ENCODE assay signal across 8 cellular contexts in the genomic region with DNA sequence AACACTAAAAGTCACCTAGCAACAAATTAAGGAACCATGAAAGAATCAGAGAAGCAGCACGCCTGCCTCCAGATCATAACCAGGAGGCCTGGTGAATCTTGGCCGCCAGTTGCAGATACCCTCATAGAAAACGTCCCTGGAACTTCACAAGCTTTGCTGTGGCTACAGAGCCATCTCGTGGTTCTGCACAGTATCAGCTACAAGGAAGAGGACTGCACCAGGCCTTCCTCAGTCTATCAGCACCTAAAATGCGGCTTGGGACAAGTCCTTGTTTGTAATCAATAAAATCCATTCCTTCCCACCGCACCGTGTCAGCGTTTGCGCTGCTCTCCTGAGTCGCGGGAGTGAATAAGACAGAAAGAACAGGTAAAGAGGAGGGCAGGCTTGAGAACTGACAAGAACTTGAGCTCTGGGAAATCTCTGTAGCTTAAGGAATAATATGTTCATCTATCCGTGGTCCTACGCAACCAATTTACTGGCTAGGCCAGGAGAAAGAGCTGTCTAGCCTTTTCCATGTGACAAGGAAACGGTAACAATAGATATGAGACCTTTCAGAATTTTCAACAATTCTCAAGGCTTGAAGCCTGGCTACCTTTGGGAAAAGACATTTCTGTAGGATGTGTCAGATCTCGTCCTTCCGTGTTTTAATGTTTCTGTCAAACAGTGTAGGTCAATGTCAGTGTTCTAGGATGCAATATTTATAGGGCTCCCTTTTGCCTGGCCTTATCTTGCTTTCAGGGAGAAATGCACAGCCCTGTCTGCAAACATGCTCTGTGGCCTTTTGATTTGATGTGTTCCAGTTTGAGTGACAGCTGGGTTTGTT.
DNase-seq lines count a peak whose midpoint lies in the region; TF ChIP-seq lines count a peak whose summit lies in the region.

No MANE protein-coding gene starts in this region.

- H3K4me3 ChIP-seq in AG04449 (ENCODE audit: low read depth, low read length) (no peak overlapping the region), fibroblast of the aortic adventitia (ENCODE audit: low read depth, low read length) (no peak overlapping the region)

- no peak for TF ChIP-seq POLR2A in erythroblast (IDR thresholded peaks at IDR 0.05; ENCODE audit: low read length)

- TF ChIP-seq CTCF in AG04449 (IDR thresholded peaks at IDR 0.05; ENCODE audit: insufficient read depth, low read length, missing control alignments) = peak; percentile 70
- TF ChIP-seq CTCF in RWPE1 (conservative IDR thresholded peaks at IDR 0.05; ENCODE audit: low read depth) = peak; percentile 56
- TF ChIP-seq CTCF in fibroblast of the aortic adventitia (IDR thresholded peaks at IDR 0.05; ENCODE audit: insufficient read depth, low read length) = peak; percentile 84

- H3K27ac ChIP-seq in RWPE1 = no peak overlapping the region

- CTCF ChIA-PET in AG04449 (lab: Yijun Ruan, JAX) (interaction anchor here (0.8 to 6.7 kb wide), 33 partner anchors 8 to 1259 kb away, joined by 3 to 91 read pairs (median 3); partner anchors contain the start of gene PTPRM), RWPE1 (lab: Yijun Ruan, JAX) (interaction anchor here (0.6 to 1.8 kb wide), 8 partner anchors 11 to 1219 kb away, joined by 3 to 6 read pairs (median 3); no protein-coding TSS in a partner anchor)

- POLR2A ChIA-PET in AG04449 (lab: Yijun Ruan, JAX) (no interaction called here), RWPE1 (lab: Yijun Ruan, JAX; ENCODE audit: low non-redundant PET) (no interaction called here)

- DNase-seq in AG04449 (ENCODE audit: low read depth, low spot score) (peak; percentile 26), HPDE6-E6E7 (ENCODE audit: extremely low spot score) (peak; percentile 49), RWPE1 (ENCODE audit: low spot score) (peak; percentile 46), fibroblast of the aortic adventitia (ENCODE audit: low read depth) (peak; percentile 81), non-pigmented ciliary epithelial cell (ENCODE audit: low read depth) (peak; percentile 34), NCI-H187 treated with DMSO at 0.1 percent for 48 hours (lab: John Stamatoyannopoulos, UW) (no peak), erythroblast (lab: John Stamatoyannopoulos, UW) (no peak)
- DNase-seq in stimulated activated CD4-positive, alpha-beta T cell treated with anti-CD3 and anti-CD28 coated beads, Interleukin-4, amount 100 ng/mL, for 1 hour = no peak

Comparison
In these comparisons a context has a peak if more than half of its experiments do, and no peak if none do; other contexts are left out.
1. DNase-seq: peak in AG04449 (single experiment), HPDE6-E6E7 (single experiment), RWPE1 (single experiment), fibroblast of the aortic adventitia (single experiment) and non-pigmented ciliary epithelial cell (single experiment); none in stimulated activated CD4-positive, alpha-beta T cell treated with anti-CD3 and anti-CD28 coated beads, Interleukin-4, amount 100 ng/mL, for 1 hour (single experiment), NCI-H187 treated with DMSO at 0.1 percent for 48 hours (single experiment) and erythroblast (0 of 2).
2. Peak in every context shown above with its lines, with median percentiles within 50 percentile points of each other: CTCF ChIP-seq.